ENCODE assay signal across 13 cellular contexts in the genomic region with DNA sequence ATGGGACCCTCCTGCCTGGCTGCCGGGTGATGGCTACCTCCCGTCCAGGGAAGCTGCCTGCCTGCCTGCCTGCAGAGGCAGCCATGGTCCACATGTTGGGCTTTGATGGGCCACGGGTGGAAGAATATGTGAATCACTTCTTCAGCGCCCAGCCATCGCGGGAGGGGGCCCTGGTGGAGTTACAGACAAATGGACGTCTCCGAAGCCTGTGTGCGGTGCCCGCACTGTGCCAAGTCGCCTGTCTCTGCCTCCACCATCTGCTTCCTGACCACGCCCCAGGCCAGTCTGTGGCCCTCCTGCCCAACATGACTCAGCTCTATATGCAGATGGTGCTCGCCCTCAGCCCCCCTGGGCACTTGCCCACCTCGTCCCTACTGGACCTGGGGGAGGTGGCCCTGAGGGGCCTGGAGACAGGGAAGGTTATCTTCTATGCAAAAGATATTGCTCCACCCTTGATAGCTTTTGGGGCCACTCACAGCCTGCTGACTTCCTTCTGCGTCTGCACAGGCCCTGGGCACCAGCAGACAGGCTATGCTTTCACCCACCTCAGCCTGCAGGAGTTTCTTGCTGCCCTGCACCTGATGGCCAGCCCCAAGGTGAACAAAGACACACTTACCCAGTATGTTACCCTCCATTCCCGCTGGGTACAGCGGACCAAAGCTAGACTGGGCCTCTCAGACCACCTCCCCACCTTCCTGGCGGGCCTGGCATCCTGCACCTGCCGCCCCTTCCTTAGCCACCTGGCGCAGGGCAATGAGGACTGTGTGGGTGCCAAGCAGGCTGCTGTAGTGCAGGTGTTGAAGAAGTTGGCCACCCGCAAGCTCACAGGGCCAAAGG. TPM values are rescaled to one million over a fixed set of nuclear protein-coding genes. Genes with fewer than 3 reads are reported as not detected.
DNase-seq lines count a peak whose midpoint lies in the region; ATAC-seq, FAIRE-seq and TF ChIP-seq lines count a peak whose summit lies in the region.
"Had no signal": no experiment of that assay in that cellular context is flagged by ENCODE, and none has a peak within 500 bp of the region (broad histone marks: within the 10 kb centered on the region; RNA-seq: fewer than 3 reads in every experiment).

No MANE protein-coding gene starts in this region.

- peaks cover 4% of the 10 kb centered on the region for H3K36me3 Mint-ChIP-seq in T-helper 17 cell (ENCODE audit: low read depth)

- peak overlapping the region; percentile 88 for H3K27ac Mint-ChIP-seq in T-helper 17 cell
- H3K27ac Mint-ChIP-seq: nephron progenitor cell had no signal

- ATAC-seq in left ventricle myocardium superior (peak; percentile 56), T-helper 17 cell (no peak)
- ATAC-seq: activated CD8-positive, alpha-beta memory T cell treated with anti-CD3 and anti-CD28 coated beads, Interleukin-2, amount 10 ng/mL, durations not matched to agents 7 days and 5 days had no signal

- peaks cover 67% of the 10 kb centered on the region for H3K4me1 Mint-ChIP-seq in T-helper 17 cell
- H3K4me1 Mint-ChIP-seq: nephron progenitor cell had no signal

- intact Hi-C loops in left ventricle myocardium superior (cut with micrococcal nuclease) = no loop called here
- intact Hi-C loops in cardiac septum (cut with DNase I) = no loop called here

- no peak overlapping the region for H3K4me3 Mint-ChIP-seq in T-helper 17 cell
- H3K4me3 Mint-ChIP-seq: activated CD8-positive, alpha-beta memory T cell treated with anti-CD3 and anti-CD28 coated beads, Interleukin-2, amount 10 ng/mL, durations not matched to agents 7 days and 5 days; nephron progenitor cell had no signal

- TF ChIP-seq POLR2A in GM12891 (IDR thresholded peaks at IDR 0.05; ENCODE audit: low read depth, low read length) = no peak

- peak; percentile 46 for DNase-seq in left ventricle myocardium superior
- DNase-seq in cardiac septum (ENCODE audit: low spot score) = no peak
- DNase-seq in T-helper 17 cell = no peak
- peak; percentile 44 for DNase-seq in myocyte (ENCODE audit: low read depth)
- no peak for DNase-seq in NCI-H345 (lab: John Stamatoyannopoulos, UW)
- DNase-seq in MV-4-11 (lab: John Stamatoyannopoulos, UW) = no peak
- no peak for DNase-seq in GM12891 (ENCODE audit: insufficient read length, low spot score)
- DNase-seq: activated CD8-positive, alpha-beta memory T cell treated with anti-CD3 and anti-CD28 coated beads, Interleukin-2, amount 10 ng/mL, durations not matched to agents 7 days and 5 days; BE2C; DND-41; foreskin fibroblast; NCI-H2171; nephron progenitor cell had no signal

- no peaks in the 10 kb centered on the region for H3K9me3 ChIP-seq in T-helper 17 cell (ENCODE audit: control insufficient read depth, low read length, poor library complexity, severe bottlenecking)
- H3K9me3 ChIP-seq: BE2C had no signal

- FAIRE-seq in GM12891 (lab: Jason Lieb, UNC) = no peak

- H3K27me3 Mint-ChIP-seq in T-helper 17 cell = no peaks in the 10 kb centered on the region
- H3K27me3 Mint-ChIP-seq: activated CD8-positive, alpha-beta memory T cell treated with anti-CD3 and anti-CD28 coated beads, Interleukin-2, amount 10 ng/mL, durations not matched to agents 7 days and 5 days had no signal

TF ChIP-seq in GM12891, 5 proteins besides CTCF, POLR2A, EP300 and RAD21:
- TF ChIP-seq TAF1 (IDR thresholded peaks at IDR 0.05; ENCODE audit: low read depth, low read length) = no peak
- no peak for TF ChIP-seq POU2F2 (IDR thresholded peaks at IDR 0.05; ENCODE audit: low read depth, low read length)
- no peak for TF ChIP-seq SPI1 (IDR thresholded peaks at IDR 0.05; ENCODE audit: low read depth, low read length)
- TF ChIP-seq PAX5 (IDR thresholded peaks at IDR 0.05; ENCODE audit: insufficient read depth, low read length, severe bottlenecking) = no peak

RNA-seq across cellular contexts. Expression of gene NLRC5, which starts 36.8 kb away (rescaled TPM):
- total RNA-seq in left ventricle myocardium superior (9.8 TPM), cardiac septum (12.7 TPM), T-helper 17 cell (100 to 1,000 TPM; 381 to 578 TPM), myocyte (10.0 and 15.7 TPM in 2 replicates)
- 10.5 TPM for polyA plus RNA-seq in myocyte (2012)
- 44.7 TPM for polyA plus RNA-seq in GM12891 (2012; ENCODE audit: low read depth, missing spikeins)

Comparison
In these comparisons a context has a peak if more than half of its experiments do, and no peak if none do; other contexts are left out.
1. DNase-seq: peak in left ventricle myocardium superior (single experiment) and myocyte (single experiment); none in cardiac septum (single experiment), T-helper 17 cell (0 of 3), NCI-H345 (single experiment), MV-4-11 (single experiment) and GM12891 (single experiment).
2. RNA of gene NLRC5, which starts 36.8 kb away (total RNA-seq): 381 to 578 TPM in T-helper 17 cell; 10.0 to 15.7 TPM in myocyte, 12.7 TPM in cardiac septum (single experiment) and 9.8 TPM in left ventricle myocardium superior (single experiment); every median in the first group is over 10 times any median in the second.